Comparison of ENCODE assay signal across 1 cellular context in genomic region chr17:301681-302299, GRCh38.
TF ChIP-seq lines count a peak whose summit lies in the region.

No MANE protein-coding gene starts in this region.

TF ChIP-seq in GM23338, 12 proteins besides CTCF, POLR2A, EP300 and RAD21 (continued from another document):
- TF ChIP-seq REST (IDR thresholded peaks at IDR 0.05; ENCODE audit: unreplicated experiment) (no peak), ZNF462 (CRISPR knock-in tag; IDR thresholded peaks at IDR 0.05) (no peak), ZNF114 (CRISPR knock-in tag; IDR thresholded peaks at IDR 0.05) (no peak)
